ENCODE assay signal across 8 cellular contexts in the genomic region with DNA sequence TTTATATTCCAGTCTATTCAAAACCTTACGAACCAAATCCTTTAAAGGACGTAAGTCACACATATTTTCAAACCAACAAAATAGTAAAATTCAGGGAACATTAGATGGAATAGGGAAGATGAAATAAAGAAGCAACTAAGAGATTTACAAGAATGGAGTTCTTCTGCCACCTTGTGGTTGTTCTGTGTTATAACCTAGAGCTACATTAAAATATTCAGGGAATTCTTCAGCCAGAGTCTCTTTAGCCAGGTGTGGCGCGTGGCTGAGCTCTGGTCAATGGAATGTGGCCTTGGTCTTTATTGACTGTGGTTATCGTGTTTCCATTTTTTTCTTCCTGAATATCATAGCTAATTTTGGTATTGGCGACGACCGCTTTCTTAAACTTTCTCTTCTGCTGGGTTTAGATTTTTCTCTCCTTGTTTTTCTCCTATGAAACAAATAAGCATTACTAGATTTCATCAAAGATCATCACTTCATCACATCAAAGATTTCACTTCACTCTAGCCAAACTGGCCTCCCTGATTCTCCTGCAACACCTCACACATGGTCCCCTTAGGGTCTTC.
A peak's percentile ranks its signal among the peaks of the same experiment; 100 is the strongest.
DNase-seq lines count a peak whose midpoint lies in the region; ATAC-seq and TF ChIP-seq lines count a peak whose summit lies in the region.

No MANE protein-coding gene starts in this region.

- H3K4me1 Mint-ChIP-seq in activated naive CD8-positive, alpha-beta T cell treated with anti-CD3 and anti-CD28 coated beads, Interleukin-2, amount 50 U/mL, for 24 hours: peaks cover 20% of the 10 kb centered on the region

- no peaks in the 10 kb centered on the region for H3K27me3 Mint-ChIP-seq in activated naive CD8-positive, alpha-beta T cell treated with anti-CD3 and anti-CD28 coated beads, Interleukin-2, amount 50 U/mL, for 24 hours

- H3K4me3 Mint-ChIP-seq in activated naive CD8-positive, alpha-beta T cell treated with anti-CD3 and anti-CD28 coated beads, Interleukin-2, amount 50 U/mL, for 24 hours: no peak overlapping the region

- CTCF ChIA-PET in HEK293T (lab: Yijun Ruan, JAX): interaction anchor here (0.5 to 1.4 kb wide), 7 partner anchors 14 to 1066 kb away, joined by 3 to 9 read pairs (median 3); no protein-coding TSS in a partner anchor

- DNase-seq in DMS114 treated with DMSO at 0.1 percent for 48 hours (lab: John Stamatoyannopoulos, UW; ENCODE audit: unreplicated experiment): peak; percentile 68
- DNase-seq in HEK293T (ENCODE audit: extremely low spot score): peak; percentile 54
- peak; percentile 45 for DNase-seq in NCI-H2196 treated with DMSO at 0.1 percent for 48 hours (lab: John Stamatoyannopoulos, UW; ENCODE audit: unreplicated experiment)
- DNase-seq in activated naive CD8-positive, alpha-beta T cell treated with anti-CD3 and anti-CD28 coated beads, Interleukin-2, amount 50 U/mL, for 24 hours: no peak
- DNase-seq in left cardiac atrium: no peak
- DNase-seq in sciatic nerve (ENCODE audit: low spot score): no peak

- H3K9me3 Mint-ChIP-seq in activated naive CD8-positive, alpha-beta T cell treated with anti-CD3 and anti-CD28 coated beads, Interleukin-2, amount 50 U/mL, for 24 hours: no peaks in the 10 kb centered on the region

- POLR2A ChIA-PET in HEK293T (lab: Yijun Ruan, JAX): no interaction called here

- H3K36me3 Mint-ChIP-seq in activated naive CD8-positive, alpha-beta T cell treated with anti-CD3 and anti-CD28 coated beads, Interleukin-2, amount 50 U/mL, for 24 hours (ENCODE audit: low read depth): peaks cover 8% of the 10 kb centered on the region

- peak overlapping the region; percentile 14 for H3K27ac Mint-ChIP-seq in activated naive CD8-positive, alpha-beta T cell treated with anti-CD3 and anti-CD28 coated beads, Interleukin-2, amount 50 U/mL, for 24 hours

- intact Hi-C loops in left cardiac atrium (cut with DNase I): loop anchor here in 1 of 2 donors (5.0 kb wide), 1 partner anchor 489 kb away; no protein-coding TSS in a partner anchor
- intact Hi-C loops in sciatic nerve (cut with DNase I): no loop called here

- no peak for ATAC-seq in activated naive CD8-positive, alpha-beta T cell treated with anti-CD3 and anti-CD28 coated beads, Interleukin-2, amount 50 U/mL, for 24 hours
- ATAC-seq in left cardiac atrium: peak; percentile 15 to 48
- ATAC-seq in sciatic nerve: peak; percentile 38
- ATAC-seq in HG03097 (IDR thresholded peaks at IDR 0.05; ENCODE audit: low FRiP score, unreplicated experiment): no peak
- ATAC-seq in HG03159 (IDR thresholded peaks at IDR 0.05; ENCODE audit: unreplicated experiment): no peak

TF ChIP-seq in HEK293T, 16 proteins besides CTCF, POLR2A, EP300 and RAD21:
- TF ChIP-seq NFRKB (IDR thresholded peaks at IDR 0.05) (no peak), BHLHE40 (IDR thresholded peaks at IDR 0.05; ENCODE audit: borderline replicate concordance) (no peak), SUZ12 (IDR thresholded peaks at IDR 0.05) (no peak), ARNT (IDR thresholded peaks at IDR 0.05) (no peak), L3MBTL2 (conservative IDR thresholded peaks at IDR 0.05) (no peak), LEF1 (IDR thresholded peaks at IDR 0.05; ENCODE audit: borderline replicate concordance) (no peak), ZNF384 (IDR thresholded peaks at IDR 0.05) (no peak), ELF4 (IDR thresholded peaks at IDR 0.05) (no peak), FOXM1 (IDR thresholded peaks at IDR 0.05; ENCODE audit: borderline replicate concordance) (no peak), TARDBP (IDR thresholded peaks at IDR 0.05) (no peak), SP1 (IDR thresholded peaks at IDR 0.05) (no peak), CTBP1 (IDR thresholded peaks at IDR 0.05; ENCODE audit: borderline replicate concordance) (no peak), FOXK2 (IDR thresholded peaks at IDR 0.05) (no peak), HDGF (IDR thresholded peaks at IDR 0.05; ENCODE audit: borderline replicate concordance) (no peak), FOXA1 (IDR thresholded peaks at IDR 0.05) (no peak)
- TF ChIP-seq, protein P1, sequence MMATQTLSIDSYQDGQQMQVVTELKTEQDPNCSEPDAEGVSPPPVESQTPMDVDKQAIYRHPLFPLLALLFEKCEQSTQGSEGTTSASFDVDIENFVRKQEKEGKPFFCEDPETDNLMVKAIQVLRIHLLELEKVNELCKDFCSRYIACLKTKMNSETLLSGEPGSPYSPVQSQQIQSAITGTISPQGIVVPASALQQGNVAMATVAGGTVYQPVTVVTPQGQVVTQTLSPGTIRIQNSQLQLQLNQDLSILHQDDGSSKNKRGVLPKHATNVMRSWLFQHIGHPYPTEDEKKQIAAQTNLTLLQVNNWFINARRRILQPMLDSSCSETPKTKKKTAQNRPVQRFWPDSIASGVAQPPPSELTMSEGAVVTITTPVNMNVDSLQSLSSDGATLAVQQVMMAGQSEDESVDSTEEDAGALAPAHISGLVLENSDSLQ (IDR thresholded peaks at IDR 0.05): no peak

Comparison
In these comparisons a context has a peak if more than half of its experiments do, and no peak if none do; other contexts are left out.
1. DNase-seq: peak in DMS114 treated with DMSO at 0.1 percent for 48 hours (single experiment), HEK293T (single experiment) and NCI-H2196 treated with DMSO at 0.1 percent for 48 hours (single experiment); none in activated naive CD8-positive, alpha-beta T cell treated with anti-CD3 and anti-CD28 coated beads, Interleukin-2, amount 50 U/mL, for 24 hours (single experiment), left cardiac atrium (single experiment) and sciatic nerve (single experiment).
2. ATAC-seq: peak in left cardiac atrium (2 of 2) and sciatic nerve (single experiment); none in activated naive CD8-positive, alpha-beta T cell treated with anti-CD3 and anti-CD28 coated beads, Interleukin-2, amount 50 U/mL, for 24 hours (single experiment), HG03097 (single experiment) and HG03159 (single experiment).